ENCODE assay signal across 8 cellular contexts in the genomic region with DNA sequence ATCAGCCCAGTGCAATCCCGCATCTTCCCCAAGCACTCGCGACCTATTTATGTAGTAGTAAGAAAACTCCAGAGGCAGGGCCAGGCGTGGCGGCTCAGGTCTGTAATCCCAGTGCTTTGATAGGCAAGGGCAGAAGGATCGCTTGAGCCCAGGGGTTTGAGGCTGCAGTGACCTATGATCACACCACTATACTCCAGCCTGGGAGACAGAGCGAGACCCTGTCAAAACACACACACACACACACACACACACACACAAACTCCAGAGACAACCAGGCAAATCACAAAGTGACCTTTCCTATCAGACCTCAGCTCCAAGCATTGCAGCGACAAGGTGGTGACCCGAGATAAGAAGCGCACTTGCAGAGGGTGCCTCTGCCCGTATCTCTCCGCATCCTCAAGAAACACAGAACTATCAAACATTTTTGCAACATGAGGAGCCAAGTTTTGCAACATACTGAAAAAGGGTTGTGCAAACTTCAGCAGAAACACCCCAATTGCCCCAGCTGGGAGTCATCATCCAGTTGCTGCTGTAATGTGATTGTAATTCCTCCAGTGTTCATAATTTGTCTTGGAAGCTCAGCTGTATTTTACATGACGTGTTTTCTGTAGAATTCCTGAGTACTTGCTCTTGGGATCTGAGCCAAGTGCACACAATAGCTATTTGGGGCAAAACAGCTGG. TPM values are rescaled to one million over a fixed set of nuclear protein-coding genes. Genes with fewer than 3 reads are reported as not detected.
DNase-seq lines count a peak whose midpoint lies in the region; ATAC-seq, FAIRE-seq and TF ChIP-seq lines count a peak whose summit lies in the region.

No MANE protein-coding gene starts in this region.

- H3K27ac ChIP-seq in K562 (ENCODE audit: extremely low read depth, low read depth, low read length) = no peak overlapping the region
- peak overlapping the region; percentile 5 to 90 (median 68) for H3K27ac ChIP-seq in tibial nerve

- H3K9me1 ChIP-seq in K562 (ENCODE audit: control insufficient read depth, insufficient read depth, low read length) = peaks cover 2% of the 10 kb centered on the region

- WGBS in K562 (ENCODE audit: insufficient coverage, low coverage, missing lambda C conversion rate) = 3% methylated on average over 13 of the region's 13 CpGs
- 24 to 43% methylated on average over 13 of the region's 13 CpGs for WGBS in tibial nerve, 2 donors

- intact Hi-C loops in K562 (cut with micrococcal nuclease) = no loop called here

- CTCF ChIA-PET in K562 (lab: Yijun Ruan, JAX; ENCODE audit: low intra/inter-chr PET ratio) = no interaction called here

- H3K9me3 ChIP-seq in K562 (replicated peaks; ENCODE audit: control insufficient read depth, insufficient read depth, low read depth, low read length) (peaks cover 5% of the 10 kb centered on the region; the same call in 1 of the 2 replicates), tibial nerve (no peaks in the 10 kb centered on the region)

- TF ChIP-seq CTCF in K562 (IDR thresholded peaks at IDR 0.05 in 2 of 3, conservative IDR thresholded peaks at IDR 0.05 in 1 of 3; ENCODE audit: insufficient read depth in 2 of 3, low read depth in 1 of 3, low read length in 3 of 3) (no peak), tibial nerve (IDR thresholded peaks at IDR 0.05) (peak in 1 of 5 experiments; percentile 24)

- H3K4me1 ChIP-seq in K562 (replicated peaks in 1 of 2; ENCODE audit: control insufficient read depth in 2 of 2, insufficient read depth in 2 of 2, low read length in 2 of 2) (peaks cover 0 to 8% of the 10 kb centered on the region in 2 experiments; a peak in 4 of 5 replicates), tibial nerve (peaks cover 0 to 23% (median 16%) of the 10 kb centered on the region in 4 donors)

- POLR2A ChIA-PET in K562 (lab: Yijun Ruan, JAX) = interaction anchor here (0.6 to 1.2 kb wide), 5 partner anchors 23 to 418 kb away, joined by 3 read pairs; no protein-coding TSS in a partner anchor

- H3K4me2 ChIP-seq in K562 (ENCODE audit: insufficient read depth, low read length) = no peak overlapping the region

- in situ Hi-C loops in K562 (cut with MboI) = no loop called here

- H2AFZ ChIP-seq in K562 (ENCODE audit: low read depth, low read length) = no peak overlapping the region

- no peaks in the 10 kb centered on the region for H3K36me3 ChIP-seq in K562 (ENCODE audit: control insufficient read depth, insufficient read depth, low read length)
- no peaks in the 10 kb centered on the region for H3K36me3 ChIP-seq in tibial nerve

- H3K9ac ChIP-seq in K562 (ENCODE audit: insufficient read depth in 1 of 2, low read depth in 2 of 2, low read length in 2 of 2) = no peak overlapping the region

- peaks cover 4% of the 10 kb centered on the region for H4K20me1 ChIP-seq in K562 (replicated peaks; ENCODE audit: control insufficient read depth, insufficient read depth, low read length)

- H3K4me3 ChIP-seq in K562 (no peak overlapping the region), tibial nerve (no peak overlapping the region)

- TF ChIP-seq EP300 in K562 (IDR thresholded peaks at IDR 0.05; ENCODE audit: low read length) = peak; percentile 88
- peak; percentile 74 to 99 for TF ChIP-seq EP300 in tibial nerve (IDR thresholded peaks at IDR 0.05)

- H3K27me3 ChIP-seq in K562 (ENCODE audit: control insufficient read depth in 2 of 2, insufficient read depth in 2 of 2, low read length in 2 of 2) = peaks cover 6 to 36% of the 10 kb centered on the region in 2 experiments; a peak in 3 of 5 replicates
- no peaks in the 10 kb centered on the region for H3K27me3 ChIP-seq in tibial nerve

- peak; percentile 96 for DNase-seq in LHCN-M2 (ENCODE audit: low read depth)
- DNase-seq in K562 (ENCODE audit: extremely low read depth in 1 of 4, low spot score in 3 of 4) = peak; percentile 72 to 85 (median 81)
- peak; percentile 77 for DNase-seq in left kidney (ENCODE audit: low read depth, low spot score)
- peak in 1 of 2 donors; percentile 76 for DNase-seq in tibial nerve (ENCODE audit: low spot score in 2 of 2)
- no peak for DNase-seq in SHP77 treated with DMSO at 0.1 percent for 48 hours (lab: John Stamatoyannopoulos, UW)
- no peak for DNase-seq in activated CD4-positive, alpha-beta T cell treated with anti-CD3 and anti-CD28 coated beads, Interleukin-2, amount 50 U/mL, for 4 hours
- no peak for DNase-seq in HuH-7.5 (ENCODE audit: low spot score)

- TF ChIP-seq POLR2A in K562 (conservative IDR thresholded peaks at IDR 0.05) (no peak), tibial nerve (IDR thresholded peaks at IDR 0.05) (no peak)

- peak in 1 of 2 experiments; percentile 12; a peak in 1 of 4 replicates for TF ChIP-seq RAD21 in K562 (CRISPR knock-in tag; conservative IDR thresholded peaks at IDR 0.05 in 1 of 2, IDR thresholded peaks at IDR 0.05 in 1 of 2)

- peak; percentile 87 for ATAC-seq in K562
- no peak for ATAC-seq in GM19023 (IDR thresholded peaks at IDR 0.05; ENCODE audit: unreplicated experiment)

- peak; percentile 87 for FAIRE-seq in K562 (lab: Jason Lieb, UNC)

- BruUV-seq in K562 (replicated peaks; lab: Mats Ljungman, UMichigan) = no TSS peak

- no peaks in the 10 kb centered on the region for H3K79me2 ChIP-seq in K562 (ENCODE audit: control insufficient read depth, insufficient read depth, low read length)

TF ChIP-seq in K562, 482 proteins besides CTCF, POLR2A, EP300 and RAD21 (continues in another document):
- peak in 1 of 2 experiments; percentile 87; a peak in 2 of 4 replicates for TF ChIP-seq ARNT (IDR thresholded peaks at IDR 0.05)
- TF ChIP-seq MAFF (IDR thresholded peaks at IDR 0.05; ENCODE audit: low read length) = peak; percentile 18; the same call in 1 of the 2 replicates
- TF ChIP-seq HDAC2 (IDR thresholded peaks at IDR 0.05) = peak; percentile 99
- no peak; the same call in 1 of the 2 replicates for TF ChIP-seq SMARCA5 (IDR thresholded peaks at IDR 0.05)
- no peak; the same call in 1 of the 2 replicates for TF ChIP-seq TARDBP (IDR thresholded peaks at IDR 0.05)
- TF ChIP-seq NFE2 (IDR thresholded peaks at IDR 0.05; ENCODE audit: low read depth) = 0 out of 2 replicates have a peak, but pooled peaks have one; percentile 10
- peak; percentile 36; the same call in 1 of the 2 replicates for TF ChIP-seq GABPB1 (CRISPR knock-in tag; IDR thresholded peaks at IDR 0.05)
- TF ChIP-seq FOXJ2 (tag; IDR thresholded peaks at IDR 0.05) = peak; percentile 88; the same call in 1 of the 2 replicates
- TF ChIP-seq, protein P1, sequence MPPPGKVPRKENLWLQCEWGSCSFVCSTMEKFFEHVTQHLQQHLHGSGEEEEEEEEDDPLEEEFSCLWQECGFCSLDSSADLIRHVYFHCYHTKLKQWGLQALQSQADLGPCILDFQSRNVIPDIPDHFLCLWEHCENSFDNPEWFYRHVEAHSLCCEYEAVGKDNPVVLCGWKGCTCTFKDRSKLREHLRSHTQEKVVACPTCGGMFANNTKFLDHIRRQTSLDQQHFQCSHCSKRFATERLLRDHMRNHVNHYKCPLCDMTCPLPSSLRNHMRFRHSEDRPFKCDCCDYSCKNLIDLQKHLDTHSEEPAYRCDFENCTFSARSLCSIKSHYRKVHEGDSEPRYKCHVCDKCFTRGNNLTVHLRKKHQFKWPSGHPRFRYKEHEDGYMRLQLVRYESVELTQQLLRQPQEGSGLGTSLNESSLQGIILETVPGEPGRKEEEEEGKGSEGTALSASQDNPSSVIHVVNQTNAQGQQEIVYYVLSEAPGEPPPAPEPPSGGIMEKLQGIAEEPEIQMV (tag; conservative IDR thresholded peaks at IDR 0.05; ENCODE audit: low read depth) = no peak
- peak; percentile 64; the same call in 1 of the 2 replicates for TF ChIP-seq ZNF24 (IDR thresholded peaks at IDR 0.05)
- TF ChIP-seq, protein P2, sequence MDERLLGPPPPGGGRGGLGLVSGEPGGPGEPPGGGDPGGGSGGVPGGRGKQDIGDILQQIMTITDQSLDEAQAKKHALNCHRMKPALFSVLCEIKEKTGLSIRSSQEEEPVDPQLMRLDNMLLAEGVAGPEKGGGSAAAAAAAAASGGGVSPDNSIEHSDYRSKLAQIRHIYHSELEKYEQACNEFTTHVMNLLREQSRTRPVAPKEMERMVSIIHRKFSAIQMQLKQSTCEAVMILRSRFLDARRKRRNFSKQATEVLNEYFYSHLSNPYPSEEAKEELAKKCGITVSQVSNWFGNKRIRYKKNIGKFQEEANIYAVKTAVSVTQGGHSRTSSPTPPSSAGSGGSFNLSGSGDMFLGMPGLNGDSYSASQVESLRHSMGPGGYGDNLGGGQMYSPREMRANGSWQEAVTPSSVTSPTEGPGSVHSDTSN (CRISPR knock-in tag; IDR thresholded peaks at IDR 0.05; ENCODE audit: low read depth) = no peak
- TF ChIP-seq, protein P2 (tag; conservative IDR thresholded peaks at IDR 0.05; ENCODE audit: low read depth) = peak; percentile 79

RNA-seq across cellular contexts. Expression of a gene that starts 8.7 kb away (rescaled TPM):
- total RNA-seq in LHCN-M2 (2014; rRNA removed) = 2.8 and 5.2 TPM in 2 replicates
- polyA plus RNA-seq in LHCN-M2 (2012) = 17.7 TPM
- not detected in 2 replicates for total RNA-seq in K562 (2011; cell fraction: chromatin; rRNA removed; ENCODE audit: low replicate concordance)
- 0.17 and 0.26 TPM in 2 replicates for total RNA-seq in K562 (2011; cell fraction: nucleolus; rRNA removed)
- not detected in 2 replicates for total RNA-seq in K562 (2011; cell fraction: nucleoplasm; rRNA removed)
- total RNA-seq in K562 (2014; rRNA removed) = 0.20 TPM in 1 of 2 replicates, not detected in the other
- total RNA-seq in K562 (2014; rRNA removed; fragmentation: Illumina TruSeq; extraction: Trizol) = 0.07 TPM in 1 of 2 replicates, not detected in the other
- total RNA-seq in K562 (2015; rRNA removed; fragmentation: Illumina TruSeq; extraction: Trizol) = not detected in 2 replicates
- total RNA-seq in K562 (2021) = 0.71 and 1.3 TPM in 2 replicates
- polyA plus RNA-seq in K562 (2011; rRNA removed) = not detected in 2 replicates
- 0.04 and 0.22 TPM in 2 replicates for polyA plus RNA-seq in K562 (2011; cell fraction: cytosol; rRNA removed)
- 0.17 and 0.40 TPM in 2 replicates for polyA plus RNA-seq in K562 (2011; cell fraction: nucleus; rRNA removed)
- 0.22 and 1.9 TPM in 2 replicates for polyA plus RNA-seq in K562 (2012)
- not detected in 2 replicates for polyA plus RNA-seq in K562 (2014; fragmentation: Illumina TruSeq; extraction: Trizol)
- not detected for polyA plus RNA-seq in K562 (2014; fragmentation: Nextera tagmentation; extraction: Ambion mirVana)
- polyA plus RNA-seq in K562 (2014; rRNA removed) = 0.19 TPM in 1 of 2 replicates, not detected in the other
- polyA minus RNA-seq in K562 (2011; rRNA and poly(A)+ RNA removed) = not detected in 2 replicates
- not detected in 2 replicates for polyA minus RNA-seq in K562 (2011; cell fraction: cytosol; rRNA and poly(A)+ RNA removed)
- polyA minus RNA-seq in K562 (2011; cell fraction: nucleus; rRNA and poly(A)+ RNA removed) = not detected in 2 replicates
- total RNA-seq in tibial nerve = 100 to 1,000 TPM; 115 to 236 (median 167) TPM

Comparison
In these comparisons a context has a peak if more than half of its experiments do, and no peak if none do; other contexts are left out.
1. DNase-seq: peak in LHCN-M2 (single experiment), K562 (4 of 4) and left kidney (single experiment); none in SHP77 treated with DMSO at 0.1 percent for 48 hours (single experiment), activated CD4-positive, alpha-beta T cell treated with anti-CD3 and anti-CD28 coated beads, Interleukin-2, amount 50 U/mL, for 4 hours (0 of 2) and HuH-7.5 (single experiment).
2. RNA of a gene that starts 8.7 kb away (total RNA-seq): 115 to 236 TPM in tibial nerve; 2.8 to 5.2 TPM in LHCN-M2 and 0.07 to 1.3 TPM in K562; every median in the first group is over 10 times any median in the second.